In genomic region chr7:150369740-150370501, GRCh38 we compare ENCODE assay signal across 8 cellular contexts. TPM values are rescaled to one million over a fixed set of nuclear protein-coding genes. Genes with fewer than 3 reads are reported as not detected.
DNase-seq lines count a peak whose midpoint lies in the region; ATAC-seq, FAIRE-seq and TF ChIP-seq lines count a peak whose summit lies in the region.

No MANE protein-coding gene starts in this region.

- TF ChIP-seq CTCF in glutamatergic neuron (IDR thresholded peaks at IDR 0.05; ENCODE audit: partially characterized antibody, unreplicated experiment) = no peak

- H2AFZ ChIP-seq in GM23248 = peak overlapping the region; percentile 91

- H3K4me3 Mint-ChIP-seq in T-helper 17 cell (peak overlapping the region; percentile 97), glutamatergic neuron (ENCODE audit: unreplicated experiment) (peak overlapping the region; percentile 96)

- H3K9ac ChIP-seq in GM23248 = peak overlapping the region; percentile 82

- DNase-seq in GM23248 (peak; percentile 30), T-helper 17 cell (no peak), glutamatergic neuron (no peak), small intestine (no peak), NCI-H1694 (lab: John Stamatoyannopoulos, UW) (no peak)
- DNase-seq in activated CD4-positive, CD25-positive, alpha-beta regulatory T cell treated with anti-CD3 and anti-CD28 coated beads, Interleukin-2, amount 50 U/mL, for 72 hours = no peak

- H3K9me2 ChIP-seq in GM23248 (ENCODE audit: insufficient read depth) = no peaks in the 10 kb centered on the region

- H3K79me2 ChIP-seq in GM23248 (ENCODE audit: insufficient read depth) = peaks cover 7% of the 10 kb centered on the region; the same call in 1 of the 2 replicates

- H3K36me3 Mint-ChIP-seq in T-helper 17 cell (ENCODE audit: low read depth) (no peaks in the 10 kb centered on the region), glutamatergic neuron (ENCODE audit: unreplicated experiment) (no peaks in the 10 kb centered on the region)

- H3K4me2 ChIP-seq in GM23248 (ENCODE audit: unreplicated experiment) = peak overlapping the region; percentile 84

- H3K27ac Mint-ChIP-seq in T-helper 17 cell (peak overlapping the region; percentile 93), glutamatergic neuron (ENCODE audit: unreplicated experiment) (peak overlapping the region; percentile 99)

- H3K9me3 Mint-ChIP-seq in glutamatergic neuron (ENCODE audit: unreplicated experiment) = peaks cover 16% of the 10 kb centered on the region

- peak overlapping the region; percentile 89 for H3K4me3 ChIP-seq in GM23248
- peak overlapping the region; percentile 76 to 86 for H3K4me3 ChIP-seq in small intestine (ENCODE audit: low read depth in 1 of 2, low read length in 2 of 2)

- H3K27ac ChIP-seq in GM23248 (peak overlapping the region; percentile 30), small intestine (ENCODE audit: low read depth in 1 of 2, low read length in 1 of 2) (peak overlapping the region; percentile 88 to 98)

- H3K9me3 ChIP-seq in GM23248 (ENCODE audit: low read depth) (no peaks in the 10 kb centered on the region), T-helper 17 cell (ENCODE audit: control insufficient read depth, low read length, poor library complexity, severe bottlenecking) (no peaks in the 10 kb centered on the region), small intestine (ENCODE audit: control insufficient read depth, low read depth) (no peaks in the 10 kb centered on the region)

- no peaks in the 10 kb centered on the region for H3K27me3 Mint-ChIP-seq in T-helper 17 cell
- peaks cover 9% of the 10 kb centered on the region for H3K27me3 Mint-ChIP-seq in glutamatergic neuron (ENCODE audit: unreplicated experiment)

- no peak for ATAC-seq in T-helper 17 cell
- ATAC-seq in HG02840 (IDR thresholded peaks at IDR 0.05; ENCODE audit: low FRiP score, unreplicated experiment) = no peak
- ATAC-seq in HG03280 (IDR thresholded peaks at IDR 0.05; ENCODE audit: unreplicated experiment) = no peak

- WGBS in GM23248 (ENCODE audit: low coverage in 1 of 2, low lambda C conversion rate in 2 of 2, missing lambda C conversion rate in 2 of 2), 2 experiments = 45 to 46% methylated on average over 21 to 23 of the region's 23 CpGs
- WGBS in small intestine, 3 donors = 11 to 34% (median 24%) methylated on average over 22 to 23 of the region's 23 CpGs

- no peaks in the 10 kb centered on the region for H3K27me3 ChIP-seq in GM23248 (replicated peaks; ENCODE audit: insufficient read depth)
- H3K27me3 ChIP-seq in small intestine (ENCODE audit: control insufficient read depth in 2 of 2, insufficient read depth in 2 of 2, low read length in 2 of 2) = no peaks in the 10 kb centered on the region

- in situ Hi-C loops in GM23248 (cut with MboI) = no loop called here

- H4K20me1 ChIP-seq in GM23248 (ENCODE audit: insufficient read depth) = no peaks in the 10 kb centered on the region

- no peak for FAIRE-seq in small intestine (lab: Jason Lieb, UNC)

- H3K4me1 Mint-ChIP-seq in T-helper 17 cell = peaks cover 20% of the 10 kb centered on the region
- peaks cover 15% of the 10 kb centered on the region for H3K4me1 Mint-ChIP-seq in glutamatergic neuron (ENCODE audit: low read depth, unreplicated experiment)

- peaks cover 19% of the 10 kb centered on the region for H3K4me1 ChIP-seq in GM23248 (ENCODE audit: insufficient read depth)
- H3K4me1 ChIP-seq in small intestine (ENCODE audit: control insufficient read depth in 2 of 2, insufficient read depth in 1 of 2, low read depth in 1 of 2, low read length in 1 of 2) = peaks cover 0 to 10% of the 10 kb centered on the region in 2 donors

- H3K36me3 ChIP-seq in GM23248 (ENCODE audit: low read depth) = 0 out of 2 replicates have a peak, but pooled peaks cover 2% of the 10 kb centered on the region
- H3K36me3 ChIP-seq in small intestine (ENCODE audit: control insufficient read depth in 2 of 2, insufficient read depth in 2 of 2, low read length in 2 of 2) = peaks cover 0 to 16% of the 10 kb centered on the region in 2 donors

- peaks cover 10% of the 10 kb centered on the region; the same call in 1 of the 2 replicates for H3F3A ChIP-seq in GM23248 (ENCODE audit: insufficient read depth)

RNA-seq across cellular contexts. Expression of gene REPIN1, which starts 1.3 kb away (rescaled TPM):
- 48.1 and 53.5 TPM in 2 replicates for total RNA-seq in GM23248 (2014; rRNA removed; shearing (Covaris generic))
- polyA plus RNA-seq in GM23248 (2016; fragmentation: Nextera tagmentation; extraction: Ambion mirVana) (15.8 and 17.3 TPM in 2 replicates), small intestine (100 to 1,000 TPM in 1 of 3 donors, 10 to 100 TPM in 2; 46.5 to 101 (median 55.5) TPM)
- total RNA-seq in T-helper 17 cell (10 to 100 TPM; 43.0 to 49.8 TPM), glutamatergic neuron (ENCODE audit: unreplicated experiment) (146 TPM)

RNA-seq across cellular contexts. Expression of gene ZNF775, which starts 9.2 kb away (rescaled TPM):
- 3.9 and 5.2 TPM in 2 replicates for total RNA-seq in GM23248 (2014; rRNA removed; shearing (Covaris generic))
- 0.75 and 1.6 TPM in 2 replicates for polyA plus RNA-seq in GM23248 (2016; fragmentation: Nextera tagmentation; extraction: Ambion mirVana)
- total RNA-seq in T-helper 17 cell = 1 to 10 TPM; 1.4 to 2.1 TPM
- 20.5 TPM for total RNA-seq in glutamatergic neuron (ENCODE audit: unreplicated experiment)
- 1 to 10 TPM; 1.1 to 3.6 (median 1.3) TPM for polyA plus RNA-seq in small intestine

RNA-seq across cellular contexts. Expression of gene RARRES2, which starts 28.5 kb away (rescaled TPM):
- total RNA-seq in GM23248 (2014; rRNA removed; shearing (Covaris generic)) = not detected in 2 replicates
- polyA plus RNA-seq in GM23248 (2016; fragmentation: Nextera tagmentation; extraction: Ambion mirVana) = not detected in 2 replicates
- total RNA-seq in T-helper 17 cell = not detected
- 0.86 TPM for total RNA-seq in glutamatergic neuron (ENCODE audit: unreplicated experiment)
- polyA plus RNA-seq in small intestine = 100 to 1,000 TPM in 1 of 3 donors, 10 to 100 TPM in 1, 1 to 10 TPM in 1; 9.6 to 109 (median 34.9) TPM

RNA-seq across cellular contexts. Expression of gene ACTR3C, which starts 46.6 kb away (rescaled TPM):
- total RNA-seq in GM23248 (2014; rRNA removed; shearing (Covaris generic)) = not detected in 2 replicates
- polyA plus RNA-seq in GM23248 (2016; fragmentation: Nextera tagmentation; extraction: Ambion mirVana) (not detected in 2 replicates), small intestine (1 to 10 TPM; 2.4 to 9.6 (median 4.0) TPM)
- total RNA-seq in T-helper 17 cell (10 to 100 TPM in 1 of 2 donors, 1 to 10 TPM in 1; 6.0 to 10.2 TPM), glutamatergic neuron (ENCODE audit: unreplicated experiment) (not detected)

RNA-seq across cellular contexts. Expression of gene LRRC61, which starts 46.8 kb away (rescaled TPM):
- total RNA-seq in GM23248 (2014; rRNA removed; shearing (Covaris generic)) = not detected in 2 replicates
- not detected in 2 replicates for polyA plus RNA-seq in GM23248 (2016; fragmentation: Nextera tagmentation; extraction: Ambion mirVana)
- total RNA-seq in T-helper 17 cell = 1 to 10 TPM; 6.4 to 6.9 TPM
- total RNA-seq in glutamatergic neuron (ENCODE audit: unreplicated experiment) = 10.2 TPM
- 10 to 100 TPM in 1 of 3 donors, 1 to 10 TPM in 2; 5.6 to 16.8 (median 7.8) TPM for polyA plus RNA-seq in small intestine
